1 cellular context compared by ENCODE assay signal in the genomic region with DNA sequence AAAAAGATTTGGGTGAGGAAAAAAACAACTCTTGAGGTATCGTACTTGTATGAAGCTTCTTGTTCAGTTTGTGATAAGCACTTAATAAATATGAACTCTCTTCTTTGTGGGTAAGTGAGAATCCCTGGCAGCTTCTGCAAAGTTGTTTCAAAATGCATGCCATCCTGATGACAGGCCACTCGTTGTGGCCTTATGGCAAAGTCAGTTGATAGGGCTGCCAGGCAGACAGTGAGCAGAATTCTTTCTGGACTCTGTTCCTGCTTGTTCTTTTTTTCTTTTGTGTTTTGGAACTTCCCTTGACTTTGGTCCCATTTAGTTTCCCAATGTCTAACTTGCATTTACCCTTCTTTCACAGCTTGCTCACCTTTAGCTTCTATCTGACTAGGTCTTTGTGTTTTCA.
TF ChIP-seq lines count a peak whose summit lies in the region.

No MANE protein-coding gene starts in this region.

TF ChIP-seq in WTC11, 78 proteins besides CTCF, POLR2A, EP300 and RAD21 (continued from another document):
- TF ChIP-seq MYBL2 (CRISPR knock-in tag; IDR thresholded peaks at IDR 0.05) (no peak), ZNF416 (CRISPR knock-in tag; IDR thresholded peaks at IDR 0.05) (no peak), ZNF423 (CRISPR knock-in tag; IDR thresholded peaks at IDR 0.05) (no peak), ZBTB21 (CRISPR knock-in tag; IDR thresholded peaks at IDR 0.05; ENCODE audit: borderline replicate concordance) (no peak)
TF ChIP-seq in WTC11: peak in this region for 0.
